ENCODE assay signal across 22 cellular contexts in the genomic region with DNA sequence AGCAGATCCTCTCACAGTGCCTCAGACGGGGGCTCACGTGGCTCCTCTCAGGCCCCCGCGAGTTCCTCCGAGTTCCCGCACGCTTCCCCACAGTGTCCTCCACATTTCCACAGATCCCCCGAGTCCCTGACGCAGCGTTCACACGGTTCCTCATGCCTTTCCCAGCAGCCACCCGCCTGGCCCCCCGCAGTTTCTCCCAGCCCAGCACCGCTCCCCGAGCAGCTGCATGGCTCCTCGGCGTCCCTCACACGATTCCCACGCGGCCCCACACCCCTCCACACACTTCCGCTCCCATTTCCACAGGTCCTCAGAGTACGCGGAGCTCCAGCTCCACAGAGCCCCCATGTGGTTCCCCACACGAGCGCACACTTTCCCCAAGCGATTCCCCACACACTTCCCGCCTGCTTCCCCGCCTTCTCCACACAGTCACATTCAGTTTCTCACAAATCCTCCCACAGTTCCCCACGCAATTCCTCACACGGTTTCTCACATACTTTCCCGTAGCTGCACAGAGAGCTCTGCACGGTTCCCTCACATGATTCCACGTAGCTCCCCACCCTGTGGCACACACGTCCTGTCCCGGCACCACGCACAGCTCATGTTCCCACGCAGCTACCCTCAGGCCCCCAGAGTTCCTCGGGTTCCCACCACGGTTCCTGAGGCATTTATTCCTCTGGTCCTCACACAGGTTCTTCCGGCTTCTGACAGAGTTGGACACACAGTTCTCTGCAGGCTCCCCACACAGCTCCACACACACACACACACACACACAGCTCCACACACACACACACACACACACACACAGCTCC. TPM values are rescaled to one million over a fixed set of nuclear protein-coding genes. Genes with fewer than 3 reads are reported as not detected.
DNase-seq lines count a peak whose midpoint lies in the region; ATAC-seq and TF ChIP-seq lines count a peak whose summit lies in the region.
"Had no signal": no experiment of that assay in that cellular context is flagged by ENCODE, and none has a peak within 500 bp of the region (broad histone marks: within the 10 kb centered on the region; RNA-seq: fewer than 3 reads in every experiment).

No MANE protein-coding gene starts in this region.

- peak; percentile 53 for DNase-seq in Ammon's horn (ENCODE audit: low spot score)
- no peak for DNase-seq in IMR-90
- peak; percentile 13 for DNase-seq in fibroblast of pulmonary artery (ENCODE audit: low read depth)
- DNase-seq in osteoblast (ENCODE audit: insufficient read length, low spot score, missing footprints), result peak; percentile 93
- DNase-seq in stimulated activated effector memory CD8-positive, alpha-beta T cell treated with anti-CD3 and anti-CD28 coated beads, Interleukin-12 subunit alpha, Interleukin-12 subunit beta, amount 100 ng/mL, for 72 hours (ENCODE audit: low spot score in 2 of 2), result no peak
- no peak for DNase-seq in activated CD8-positive, alpha-beta memory T cell treated with anti-CD3 and anti-CD28 coated beads, Interleukin-2, amount 50 U/mL, for 4 hours
- DNase-seq: activated CD8-positive, alpha-beta T cell treated with anti-CD3 and anti-CD28 coated beads, Interleukin-2, amount 10 ng/mL, durations not matched to agents 7 days and 5 days; activated effector memory CD4-positive, alpha-beta T cell treated with anti-CD3 and anti-CD28 coated beads, Interleukin-2, amount 50 U/mL, for 16 hours; colonic mucosa; effector memory CD8-positive, alpha-beta T cell; GOT3; Karpas-422; NCI-H526; Peyer's patch; stimulated activated CD4-positive, alpha-beta T cell treated with anti-CD3 and anti-CD28 coated beads, Interleukin-12 subunit alpha, Interleukin-12 subunit beta, amount 100 ng/mL, for 4 hours; stimulated activated CD4-positive, alpha-beta T cell treated with anti-CD3 and anti-CD28 coated beads, Interleukin-4, amount 100 ng/mL, for 24 hours; stimulated activated naive CD4-positive, alpha-beta T cell had no signal

- no peak overlapping the region for H3K9ac ChIP-seq in IMR-90 (ENCODE audit: low read depth, low read length)
- H3K9ac ChIP-seq: neural progenitor cell had no signal

- no peaks in the 10 kb centered on the region for H3K9me1 ChIP-seq in IMR-90 (ENCODE audit: insufficient read depth, low read length)

- H3K56ac ChIP-seq in IMR-90 (ENCODE audit: extremely low read depth, insufficient read depth, low read length), result no peak overlapping the region

- H2BK120ac ChIP-seq in IMR-90 (ENCODE audit: low read depth, low read length), result no peak overlapping the region

- TF ChIP-seq CTCF in IMR-90 (conservative IDR thresholded peaks at IDR 0.05; ENCODE audit: low read depth, low read length) (no peak), fibroblast of pulmonary artery (IDR thresholded peaks at IDR 0.05; ENCODE audit: low read length, missing control alignments) (no peak), osteoblast (IDR thresholded peaks at IDR 0.05; ENCODE audit: extremely low read depth, low read depth, low read length) (no peak)

- no peak overlapping the region for H3K4me3 ChIP-seq in IMR-90 (ENCODE audit: insufficient read depth, low read depth, low read length)
- no peak overlapping the region for H3K4me3 ChIP-seq in fibroblast of pulmonary artery (replicated peaks; ENCODE audit: low read depth, low read length)
- no peak overlapping the region for H3K4me3 ChIP-seq in osteoblast (ENCODE audit: insufficient read depth, low read length)
- H3K4me3 ChIP-seq: colonic mucosa, neural progenitor cell, Peyer's patch, thoracic aorta had no signal

- H3K36me3 Mint-ChIP-seq in stimulated activated effector memory CD8-positive, alpha-beta T cell treated with anti-CD3 and anti-CD28 coated beads, Interleukin-12 subunit alpha, Interleukin-12 subunit beta, amount 100 ng/mL, for 72 hours, result no peaks in the 10 kb centered on the region
- H3K36me3 Mint-ChIP-seq: CD8-positive, alpha-beta memory T cell had no signal

- H4K5ac ChIP-seq in IMR-90 (ENCODE audit: low read depth, low read length), result no peak overlapping the region

- no peak overlapping the region for H3K4ac ChIP-seq in IMR-90 (ENCODE audit: low read depth, low read length)

- H3K27ac ChIP-seq in IMR-90 (ENCODE audit: insufficient read depth, low read length) (no peak overlapping the region), osteoblast (ENCODE audit: low read depth, low read length) (no peak overlapping the region)
- H3K27ac ChIP-seq: colonic mucosa, neural progenitor cell, Peyer's patch, thoracic aorta had no signal

- no peaks in the 10 kb centered on the region for H3K4me1 Mint-ChIP-seq in stimulated activated effector memory CD8-positive, alpha-beta T cell treated with anti-CD3 and anti-CD28 coated beads, Interleukin-12 subunit alpha, Interleukin-12 subunit beta, amount 100 ng/mL, for 72 hours
- H3K4me1 Mint-ChIP-seq: CD8-positive, alpha-beta memory T cell had no signal

- H3K36me3 ChIP-seq in IMR-90 (ENCODE audit: control insufficient read depth, insufficient read depth, low read length) (no peaks in the 10 kb centered on the region), osteoblast (ENCODE audit: insufficient read depth, low read length) (no peaks in the 10 kb centered on the region)
- H3K36me3 ChIP-seq: colonic mucosa, neural progenitor cell, Peyer's patch, thoracic aorta had no signal

- CTCF ChIA-PET in IMR-90 (lab: Yijun Ruan, JAX), result interaction anchor here (0.5 kb wide), 1 partner anchor 28 kb away, joined by 3 read pairs; no protein-coding TSS in a partner anchor

- H3K4me2 ChIP-seq in IMR-90 (ENCODE audit: low read depth, low read length), result no peak overlapping the region
- H3K4me2 ChIP-seq in osteoblast (ENCODE audit: insufficient read depth, low read length), result no peak overlapping the region
- H3K4me2 ChIP-seq: neural progenitor cell had no signal

- H4K20me1 ChIP-seq in IMR-90 (ENCODE audit: insufficient read depth, low read length) (no peaks in the 10 kb centered on the region), osteoblast (ENCODE audit: insufficient read depth, low read length) (no peaks in the 10 kb centered on the region)

- H2AFZ ChIP-seq in IMR-90 (replicated peaks; ENCODE audit: low read length, poor library complexity) (no peak overlapping the region), osteoblast (ENCODE audit: low read length) (no peak overlapping the region)
- H2AFZ ChIP-seq: neural progenitor cell had no signal

- no peak overlapping the region for H4K8ac ChIP-seq in IMR-90 (ENCODE audit: low read depth in 2 of 2, low read length in 2 of 2)

- dilution Hi-C loops in IMR-90 (cut with HindIII; ENCODE audit: low sequenced_read_pairs, unreplicated experiment), result no loop called here

- no peaks in the 10 kb centered on the region for H3K79me2 ChIP-seq in osteoblast (ENCODE audit: insufficient read depth, low read length)

- no peaks in the 10 kb centered on the region for H3K4me1 ChIP-seq in IMR-90 (ENCODE audit: control insufficient read depth, insufficient read depth, low read length)
- no peaks in the 10 kb centered on the region for H3K4me1 ChIP-seq in osteoblast (ENCODE audit: insufficient read depth, low read length)
- H3K4me1 ChIP-seq: colonic mucosa, neural progenitor cell, Peyer's patch had no signal

- no peaks in the 10 kb centered on the region for H3K79me1 ChIP-seq in IMR-90 (ENCODE audit: low read depth in 1 of 2, low read length in 2 of 2)

- H3K27me3 ChIP-seq in IMR-90 (ENCODE audit: control insufficient read depth, insufficient read depth, low read length) (peaks cover 1% of the 10 kb centered on the region; the same call in 1 of the 2 replicates), osteoblast (ENCODE audit: insufficient read depth, low read length) (no peaks in the 10 kb centered on the region)
- H3K27me3 ChIP-seq: colonic mucosa, neural progenitor cell, Peyer's patch had no signal

- WGBS in IMR-90 (ENCODE audit: extremely low coverage in 2 of 2, insufficient read length in 1 of 2), 2 experiments, result 68% methylated on average over 25 of the region's 40 CpGs; no CpG with 5 or more reads in 1 of the 2 experiments

- no peak for TF ChIP-seq POLR2A in IMR-90 (IDR thresholded peaks at IDR 0.05; ENCODE audit: low read depth, low read length)

- no peak overlapping the region for H3K4me3 Mint-ChIP-seq in stimulated activated effector memory CD8-positive, alpha-beta T cell treated with anti-CD3 and anti-CD28 coated beads, Interleukin-12 subunit alpha, Interleukin-12 subunit beta, amount 100 ng/mL, for 72 hours
- H3K4me3 Mint-ChIP-seq: activated CD8-positive, alpha-beta T cell treated with anti-CD3 and anti-CD28 coated beads, Interleukin-2, amount 10 ng/mL, durations not matched to agents 7 days and 5 days; CD8-positive, alpha-beta memory T cell; effector memory CD8-positive, alpha-beta T cell; neural progenitor cell had no signal

- H3K23ac ChIP-seq in IMR-90 (ENCODE audit: low read depth, low read length), result no peak overlapping the region

- intact Hi-C loops in IMR-90 (cut with micrococcal nuclease), result no loop called here

- peak overlapping the region; percentile 33 for H2BK5ac ChIP-seq in IMR-90 (ENCODE audit: low read depth, low read length, poor library complexity, severe bottlenecking)

- H3K9me3 ChIP-seq in IMR-90 (ENCODE audit: control insufficient read depth, insufficient read depth, low read length) (peaks cover 3% of the 10 kb centered on the region; the same call in 1 of the 2 replicates), osteoblast (ENCODE audit: low read depth, low read length) (no peaks in the 10 kb centered on the region)
- H3K9me3 ChIP-seq: colonic mucosa, Peyer's patch, thoracic aorta had no signal

- TF ChIP-seq RAD21 in IMR-90 (IDR thresholded peaks at IDR 0.05; ENCODE audit: low read length), result no peak

- in situ Hi-C loops in IMR-90 (cut with MboI; ENCODE audit: low sequenced_read_pairs), result no loop called here

- no peak overlapping the region for H3K14ac ChIP-seq in IMR-90 (replicated peaks; ENCODE audit: low read depth, low read length)

- ATAC-seq in IMR-90 (ENCODE audit: low read depth) (no peak), GM21529 (IDR thresholded peaks at IDR 0.05; ENCODE audit: unreplicated experiment) (no peak)
- no peak for ATAC-seq in stimulated activated effector memory CD8-positive, alpha-beta T cell treated with anti-CD3 and anti-CD28 coated beads, Interleukin-12 subunit alpha, Interleukin-12 subunit beta, amount 100 ng/mL, for 72 hours
- ATAC-seq: activated CD8-positive, alpha-beta T cell treated with anti-CD3 and anti-CD28 coated beads, Interleukin-2, amount 10 ng/mL, durations not matched to agents 7 days and 5 days; effector memory CD8-positive, alpha-beta T cell; esophagus mucosa had no signal

- POLR2A ChIA-PET in IMR-90 (lab: Charles Lee; ENCODE audit: unreplicated experiment), result no interaction called here

- no TSS peak for BruUV-seq in IMR-90 (replicated peaks; lab: Mats Ljungman, UMichigan)

- no peak overlapping the region for H3K18ac ChIP-seq in IMR-90 (ENCODE audit: low read depth, low read length)

- H3K27ac Mint-ChIP-seq in stimulated activated effector memory CD8-positive, alpha-beta T cell treated with anti-CD3 and anti-CD28 coated beads, Interleukin-12 subunit alpha, Interleukin-12 subunit beta, amount 100 ng/mL, for 72 hours, result no peak overlapping the region
- H3K27ac Mint-ChIP-seq: activated CD8-positive, alpha-beta T cell treated with anti-CD3 and anti-CD28 coated beads, Interleukin-2, amount 10 ng/mL, durations not matched to agents 7 days and 5 days; CD8-positive, alpha-beta memory T cell; effector memory CD8-positive, alpha-beta T cell; neural progenitor cell had no signal

- H2BK15ac ChIP-seq in IMR-90 (ENCODE audit: low read depth, low read length), result no peak overlapping the region

- no peak overlapping the region for H4K91ac ChIP-seq in IMR-90 (ENCODE audit: insufficient read depth, low read depth, low read length)

- H2AK5ac ChIP-seq in IMR-90 (ENCODE audit: low read depth, low read length), result no peak overlapping the region

- H2AK9ac ChIP-seq in IMR-90 (replicated peaks; ENCODE audit: low read depth, low read length, poor library complexity), result peak overlapping the region; percentile 28

- no peak overlapping the region for H2BK20ac ChIP-seq in IMR-90 (ENCODE audit: low read depth, low read length)

- H3K9me3 Mint-ChIP-seq in stimulated activated effector memory CD8-positive, alpha-beta T cell treated with anti-CD3 and anti-CD28 coated beads, Interleukin-12 subunit alpha, Interleukin-12 subunit beta, amount 100 ng/mL, for 72 hours, result no peaks in the 10 kb centered on the region
- H3K9me3 Mint-ChIP-seq: CD8-positive, alpha-beta memory T cell; effector memory CD8-positive, alpha-beta T cell; neural progenitor cell had no signal

RNA-seq across cellular contexts. Expression of a gene that starts 39.8 kb away (rescaled TPM):
- total RNA-seq in IMR-90 (2012; rRNA removed) (under 0.01 TPM in 1 of 2 replicates, not detected in the other), osteoblast (under 0.01 TPM in 1 of 2 replicates, not detected in the other)
- not detected in 2 replicates for polyA plus RNA-seq in IMR-90 (2012; rRNA removed)
- not detected in 2 replicates for polyA plus RNA-seq in IMR-90 (2012; cell fraction: cytosol; rRNA removed)
- 0.01 TPM in 2 replicates for polyA plus RNA-seq in IMR-90 (2012; cell fraction: nucleus; rRNA removed; ENCODE audit: low replicate concordance)
- polyA plus RNA-seq: CD8-positive, alpha-beta memory T cell had no signal

Comparison
In these comparisons a context has a peak if more than half of its experiments do, and no peak if none do; other contexts are left out.
1. DNase-seq: peak in Ammon's horn (single experiment), fibroblast of pulmonary artery (single experiment) and osteoblast (single experiment); none in IMR-90 (single experiment), stimulated activated effector memory CD8-positive, alpha-beta T cell treated with anti-CD3 and anti-CD28 coated beads, Interleukin-12 subunit alpha, Interleukin-12 subunit beta, amount 100 ng/mL, for 72 hours (0 of 2) and activated CD8-positive, alpha-beta memory T cell treated with anti-CD3 and anti-CD28 coated beads, Interleukin-2, amount 50 U/mL, for 4 hours (single experiment).